Comparison of ENCODE assay signal across 23 cellular contexts in genomic region chr4:3244747-3245146, GRCh38. TPM values are rescaled to one million over a fixed set of nuclear protein-coding genes. Genes with fewer than 3 reads are reported as not detected.
DNase-seq lines count a peak whose midpoint lies in the region; ATAC-seq, FAIRE-seq and TF ChIP-seq lines count a peak whose summit lies in the region.
"Had no signal": no experiment of that assay in that cellular context is flagged by ENCODE, and none has a peak within 500 bp of the region (broad histone marks: within the 10 kb centered on the region; RNA-seq: fewer than 3 reads in every experiment).

No MANE protein-coding gene starts in this region.

- no peak overlapping the region for H3K9ac ChIP-seq in HepG2 (ENCODE audit: insufficient read depth, low read depth, low read length)
- peak overlapping the region in 3 of 11 experiments; percentile 1 to 29 (median 13); a peak in 3 of 22 replicates for H3K9ac ChIP-seq in BLaER1 treated with 17β-estradiol and CSF1 and Interleukin-3, amounts not matched to agents 10 nM and 100 nM

- H3K4me1 Mint-ChIP-seq in central memory CD8-positive, alpha-beta T cell: peaks cover 15% of the 10 kb centered on the region
- peaks cover 4 to 10% of the 10 kb centered on the region in 2 donors for H3K4me1 Mint-ChIP-seq in stimulated activated naive B cell treated with anti-CD40 and anti-IgM and Interleukin-4, amounts not matched to agents 10 μg/mL and 1 μg/mL and 100 μg/mL, for 72 hours

- no peak for FAIRE-seq in HepG2 (lab: Jason Lieb, UNC)
- FAIRE-seq: A549, G401.6, GM12892, H54 had no signal

- H3K27ac Mint-ChIP-seq in central memory CD8-positive, alpha-beta T cell (ENCODE audit: low read depth): peak overlapping the region; percentile 19
- peak overlapping the region; percentile 42 for H3K27ac Mint-ChIP-seq in stimulated activated naive B cell treated with anti-CD40 and anti-IgM and Interleukin-4, amounts not matched to agents 10 μg/mL and 1 μg/mL and 100 μg/mL, for 72 hours
- H3K27ac Mint-ChIP-seq: CD8-positive, alpha-beta T cell had no signal

- in situ Hi-C loops in HepG2 (cut with HindIII; ENCODE audit: extremely low pct_ligation_motif_present, low pct_unique_long_range_greater_than_20kb): no loop called here

- CTCF ChIA-PET in HepG2 (lab: Yijun Ruan, JAX; ENCODE audit: low intra/inter-chr PET ratio, low total read pairs): no interaction called here

- ATAC-seq in HepG2: no peak
- ATAC-seq in right lobe of liver: no peak
- ATAC-seq in central memory CD8-positive, alpha-beta T cell (replicated peaks; ENCODE audit: extremely low read depth, poor library complexity, severe bottlenecking): no peak
- ATAC-seq in stimulated activated naive B cell treated with anti-CD40 and anti-IgM and Interleukin-4, amounts not matched to agents 10 μg/mL and 1 μg/mL and 100 μg/mL, for 72 hours (replicated peaks): no peak
- ATAC-seq: A549; CD8-positive, alpha-beta T cell had no signal

- no peaks in the 10 kb centered on the region for H3K27me3 Mint-ChIP-seq in central memory CD8-positive, alpha-beta T cell
- H3K27me3 Mint-ChIP-seq in stimulated activated naive B cell treated with anti-CD40 and anti-IgM and Interleukin-4, amounts not matched to agents 10 μg/mL and 1 μg/mL and 100 μg/mL, for 72 hours: no peaks in the 10 kb centered on the region
- H3K27me3 Mint-ChIP-seq: CD4-positive, CD25-positive, alpha-beta regulatory T cell had no signal

- H3K27ac ChIP-seq in HepG2 (ENCODE audit: extremely low read length, insufficient read depth, low read length) (no peak overlapping the region), right lobe of liver (no peak overlapping the region), WERI-Rb-1 (no peak overlapping the region)
- H3K27ac ChIP-seq in BLaER1 treated with 17β-estradiol and CSF1 and Interleukin-3, amounts not matched to agents 10 nM and 100 nM: peak overlapping the region in 2 of 11 experiments; percentile 17 to 24; a peak in 3 of 22 replicates
- H3K27ac ChIP-seq: A549, C4-2B had no signal

- intact Hi-C loops in HepG2 (cut with micrococcal nuclease; ENCODE audit: unreplicated experiment) (no loop called here), right lobe of liver (cut with DNase I) (no loop called here)

- no TSS peak for BruUV-seq in HepG2 (replicated peaks; lab: Mats Ljungman, UMichigan)

- WGBS in HepG2 (ENCODE audit: low lambda C conversion rate): 90% methylated on average over 2 of the region's 9 CpGs
- WGBS in right lobe of liver (ENCODE audit: insufficient coverage, low coverage, low lambda C conversion rate, missing lambda C conversion rate): 33% methylated on average over 1 of the region's 9 CpGs

- H3K4me1 ChIP-seq in HepG2 (ENCODE audit: insufficient read depth, low read length) (peaks cover 8% of the 10 kb centered on the region), right lobe of liver (no peaks in the 10 kb centered on the region)
- H3K4me1 ChIP-seq in BLaER1 treated with 17β-estradiol and CSF1 and Interleukin-3, amounts not matched to agents 10 nM and 100 nM: peaks cover 31 to 86% (median 68%) of the 10 kb centered on the region in 10 experiments
- H3K4me1 ChIP-seq: A549, Caco-2, HAP-1 had no signal

- no peaks in the 10 kb centered on the region for H3K9me3 ChIP-seq in HepG2 (ENCODE audit: low read length)
- no peaks in the 10 kb centered on the region for H3K9me3 ChIP-seq in right lobe of liver
- no peaks in the 10 kb centered on the region for H3K9me3 ChIP-seq in BLaER1 treated with 17β-estradiol and CSF1 and Interleukin-3, amounts not matched to agents 10 nM and 100 nM (replicated peaks in 1 of 11)
- H3K9me3 ChIP-seq in WERI-Rb-1 (ENCODE audit: severe bottlenecking): no peaks in the 10 kb centered on the region
- H3K9me3 ChIP-seq: A549, BE2C, Caco-2, HAP-1 had no signal

- H3K79me2 ChIP-seq in HepG2 (ENCODE audit: insufficient read depth, low read length): no peaks in the 10 kb centered on the region

- no peak overlapping the region for H3K4me2 ChIP-seq in HepG2 (ENCODE audit: low read depth, low read length)
- peak overlapping the region in 9 of 11 experiments; percentile 57 to 89 (median 81); a peak in 17 of 22 replicates for H3K4me2 ChIP-seq in BLaER1 treated with 17β-estradiol and CSF1 and Interleukin-3, amounts not matched to agents 10 nM and 100 nM
- H3K4me2 ChIP-seq: A549 had no signal

- TF ChIP-seq RAD21 in HepG2 (CRISPR knock-in tag; IDR thresholded peaks at IDR 0.05): no peak

- DNase-seq in HepG2 (ENCODE audit: low spot score) (no peak), right lobe of liver (no peak), WERI-Rb-1 (no peak)
- DNase-seq in central memory CD8-positive, alpha-beta T cell (ENCODE audit: low spot score in 2 of 2): no peak
- DNase-seq in stimulated activated naive B cell treated with anti-CD40 and anti-IgM and Interleukin-4, amounts not matched to agents 10 μg/mL and 1 μg/mL and 100 μg/mL, for 72 hours: no peak
- no peak for DNase-seq in effector CD8-positive, alpha-beta T cell (lab: John Stamatoyannopoulos, UW)
- DNase-seq: 8988T; ACHN; AML-193; BE2C; Caco-2; CD4-positive, CD25-positive, alpha-beta regulatory T cell; CD8-positive, alpha-beta T cell; DMS153; DND-41; GOT3 had no signal

- H4K20me1 ChIP-seq in HepG2 (ENCODE audit: insufficient read depth, low read length): 0 out of 2 replicates have a peak, but pooled peaks cover 3% of the 10 kb centered on the region
- peaks cover 0 to 93% (median 39%) of the 10 kb centered on the region in 11 experiments; a peak in 20 of 22 replicates for H4K20me1 ChIP-seq in BLaER1 treated with 17β-estradiol and CSF1 and Interleukin-3, amounts not matched to agents 10 nM and 100 nM

- H3K9me3 Mint-ChIP-seq in central memory CD8-positive, alpha-beta T cell: no peaks in the 10 kb centered on the region
- H3K9me3 Mint-ChIP-seq in stimulated activated naive B cell treated with anti-CD40 and anti-IgM and Interleukin-4, amounts not matched to agents 10 μg/mL and 1 μg/mL and 100 μg/mL, for 72 hours: no peaks in the 10 kb centered on the region
- H3K9me3 Mint-ChIP-seq: CD4-positive, CD25-positive, alpha-beta regulatory T cell; CD8-positive, alpha-beta T cell had no signal

- H3K36me3 Mint-ChIP-seq in central memory CD8-positive, alpha-beta T cell (ENCODE audit: insufficient read depth): peaks cover 16% of the 10 kb centered on the region
- H3K36me3 Mint-ChIP-seq in stimulated activated naive B cell treated with anti-CD40 and anti-IgM and Interleukin-4, amounts not matched to agents 10 μg/mL and 1 μg/mL and 100 μg/mL, for 72 hours: peaks cover 16 to 46% of the 10 kb centered on the region in 2 donors

- H2AFZ ChIP-seq in HepG2 (ENCODE audit: low read length): no peak overlapping the region

- POLR2A ChIA-PET in HepG2 (lab: Yijun Ruan, JAX): no interaction called here

- TF ChIP-seq EP300 in HepG2 (IDR thresholded peaks at IDR 0.05; ENCODE audit: low read depth in 2 of 2, low read length in 2 of 2): no peak
- no peak for TF ChIP-seq EP300 in HepG2 (CRISPR knock-in tag; IDR thresholded peaks at IDR 0.05; ENCODE audit: borderline replicate concordance)

- TF ChIP-seq POLR2A in HepG2 (IDR thresholded peaks at IDR 0.05; ENCODE audit: insufficient read depth in 1 of 2, low read depth in 2 of 2, low read length in 2 of 2) (no peak), right lobe of liver (IDR thresholded peaks at IDR 0.05) (no peak)

- H3K4me3 Mint-ChIP-seq in central memory CD8-positive, alpha-beta T cell: no peak overlapping the region
- no peak overlapping the region for H3K4me3 Mint-ChIP-seq in stimulated activated naive B cell treated with anti-CD40 and anti-IgM and Interleukin-4, amounts not matched to agents 10 μg/mL and 1 μg/mL and 100 μg/mL, for 72 hours
- H3K4me3 Mint-ChIP-seq: CD4-positive, CD25-positive, alpha-beta regulatory T cell; CD8-positive, alpha-beta T cell had no signal

- H3K27me3 ChIP-seq in HepG2 (ENCODE audit: control insufficient read depth in 1 of 2, insufficient read depth in 2 of 2, low read length in 2 of 2) (no peaks in the 10 kb centered on the region), right lobe of liver (no peaks in the 10 kb centered on the region), WERI-Rb-1 (ENCODE audit: insufficient read depth, low read depth, severe bottlenecking) (no peaks in the 10 kb centered on the region)
- H3K27me3 ChIP-seq in BLaER1 treated with 17β-estradiol and CSF1 and Interleukin-3, amounts not matched to agents 10 nM and 100 nM: no peaks in the 10 kb centered on the region
- H3K27me3 ChIP-seq: BE2C had no signal

- H3K4me3 ChIP-seq in HepG2 (replicated peaks in 1 of 3; ENCODE audit: insufficient read depth in 1 of 3, low read depth in 2 of 3, low read length in 3 of 3) (no peak overlapping the region), right lobe of liver (no peak overlapping the region), WERI-Rb-1 (ENCODE audit: low read depth, low read length) (no peak overlapping the region)
- H3K4me3 ChIP-seq in BLaER1 treated with 17β-estradiol and CSF1 and Interleukin-3, amounts not matched to agents 10 nM and 100 nM: no peak overlapping the region
- H3K4me3 ChIP-seq: A549, HAP-1 had no signal

- TF ChIP-seq CTCF in HepG2 (CRISPR knock-in tag; IDR thresholded peaks at IDR 0.05) (no peak), right lobe of liver (IDR thresholded peaks at IDR 0.05) (no peak), WERI-Rb-1 (IDR thresholded peaks at IDR 0.05; ENCODE audit: low read depth, low read length) (no peak)

- H3K36me3 ChIP-seq in HepG2 (replicated peaks in 1 of 2; ENCODE audit: control insufficient read depth in 1 of 2, insufficient read depth in 2 of 2, low read length in 2 of 2) (peaks cover 9 to 19% of the 10 kb centered on the region in 2 experiments; a peak in 4 of 5 replicates), right lobe of liver (peaks cover 0 to 18% (median 0%) of the 10 kb centered on the region in 4 donors), WERI-Rb-1 (peaks cover 18% of the 10 kb centered on the region)
- H3K36me3 ChIP-seq in BLaER1 treated with 17β-estradiol and CSF1 and Interleukin-3, amounts not matched to agents 10 nM and 100 nM: peaks cover 0 to 32% (median 19%) of the 10 kb centered on the region in 11 experiments; a peak in 18 of 22 replicates

RNA-seq across cellular contexts. Expression of gene MSANTD1, which starts 4.2 kb away (rescaled TPM):
- 0.10 and 0.22 TPM in 2 replicates for total RNA-seq in HepG2 (2016; rRNA removed; fragmentation: Illumina TruSeq; extraction: Trizol)
- 0.09 and 0.20 TPM in 2 replicates for total RNA-seq in HepG2 (2016; cell fraction: cytosol; rRNA removed; fragmentation: Illumina TruSeq; extraction: Trizol; ENCODE audit: low read depth)
- total RNA-seq in HepG2 (2016; cell fraction: insoluble cytoplasmic fraction; rRNA removed; fragmentation: Illumina TruSeq; extraction: Trizol): 0.19 TPM in 1 of 2 replicates, not detected in the other
- 0.25 TPM in 1 of 2 replicates, not detected in the other for total RNA-seq in HepG2 (2016; cell fraction: membrane; rRNA removed; fragmentation: Illumina TruSeq; extraction: Trizol)
- 0.59 TPM in 1 of 2 replicates, not detected in the other for total RNA-seq in HepG2 (2016; cell fraction: nucleus; rRNA removed; fragmentation: Illumina TruSeq; extraction: Trizol)
- 0.39 and 0.40 TPM in 2 replicates for polyA plus RNA-seq in HepG2 (2011; rRNA removed)
- 0.05 and 0.34 TPM in 2 replicates for polyA plus RNA-seq in HepG2 (2011; cell fraction: cytosol; rRNA removed)
- polyA plus RNA-seq in HepG2 (2011; cell fraction: nucleus; rRNA removed): 2.2 and 3.5 TPM in 2 replicates
- polyA plus RNA-seq in HepG2 (2012): 0.40 and 0.65 TPM in 2 replicates
- polyA plus RNA-seq in HepG2 (2016; cell fraction: cytosol; fragmentation: Illumina TruSeq; extraction: Trizol; ENCODE audit: low read depth): 0.10 and 0.12 TPM in 2 replicates
- polyA plus RNA-seq in HepG2 (2016; cell fraction: insoluble cytoplasmic fraction; fragmentation: Illumina TruSeq; extraction: Trizol; ENCODE audit: low read depth): 0.16 TPM in 1 of 2 replicates, not detected in the other
- polyA plus RNA-seq in HepG2 (2016; cell fraction: membrane; fragmentation: Illumina TruSeq; extraction: Trizol; ENCODE audit: low read depth): 0.07 and 0.08 TPM in 2 replicates
- 0.36 and 0.65 TPM in 2 replicates for polyA plus RNA-seq in HepG2 (2016; cell fraction: nucleus; fragmentation: Illumina TruSeq; extraction: Trizol; ENCODE audit: insufficient read depth, low read depth)
- polyA minus RNA-seq in HepG2 (2011; rRNA and poly(A)+ RNA removed; ENCODE audit: low replicate concordance): 0.14 and 1.0 TPM in 2 replicates
- not detected in 2 replicates for polyA minus RNA-seq in HepG2 (2011; cell fraction: cytosol; rRNA and poly(A)+ RNA removed)
- 1.9 and 2.0 TPM in 2 replicates for polyA minus RNA-seq in HepG2 (2011; cell fraction: nucleus; rRNA and poly(A)+ RNA removed)
- under 1 TPM in 5 of 6 experiments, not detected in 1; 0.46 to 0.84 (median 0.64) TPM for total RNA-seq in right lobe of liver

RNA-seq across cellular contexts. Expression of gene RGS12, which starts 48.1 kb away (rescaled TPM):
- total RNA-seq in HepG2 (2016; rRNA removed; fragmentation: Illumina TruSeq; extraction: Trizol) (18.2 and 21.0 TPM in 2 replicates), right lobe of liver (10 to 100 TPM; 15.0 to 29.6 (median 22.1) TPM)
- total RNA-seq in HepG2 (2016; cell fraction: cytosol; rRNA removed; fragmentation: Illumina TruSeq; extraction: Trizol; ENCODE audit: low read depth): 9.3 and 11.0 TPM in 2 replicates
- total RNA-seq in HepG2 (2016; cell fraction: insoluble cytoplasmic fraction; rRNA removed; fragmentation: Illumina TruSeq; extraction: Trizol): 16.0 and 24.7 TPM in 2 replicates
- total RNA-seq in HepG2 (2016; cell fraction: membrane; rRNA removed; fragmentation: Illumina TruSeq; extraction: Trizol): 16.1 and 18.9 TPM in 2 replicates
- total RNA-seq in HepG2 (2016; cell fraction: nucleus; rRNA removed; fragmentation: Illumina TruSeq; extraction: Trizol): 21.7 and 25.1 TPM in 2 replicates
- 27.7 and 35.5 TPM in 2 replicates for polyA plus RNA-seq in HepG2 (2011; rRNA removed)
- polyA plus RNA-seq in HepG2 (2011; cell fraction: cytosol; rRNA removed): 11.1 and 23.9 TPM in 2 replicates
- 115 and 118 TPM in 2 replicates for polyA plus RNA-seq in HepG2 (2011; cell fraction: nucleus; rRNA removed)
- 37.4 and 43.4 TPM in 2 replicates for polyA plus RNA-seq in HepG2 (2012)
- 2.0 and 3.4 TPM in 2 replicates for polyA plus RNA-seq in HepG2 (2016; cell fraction: cytosol; fragmentation: Illumina TruSeq; extraction: Trizol; ENCODE audit: low read depth)
- polyA plus RNA-seq in HepG2 (2016; cell fraction: insoluble cytoplasmic fraction; fragmentation: Illumina TruSeq; extraction: Trizol; ENCODE audit: low read depth): 17.8 and 20.5 TPM in 2 replicates
- polyA plus RNA-seq in HepG2 (2016; cell fraction: membrane; fragmentation: Illumina TruSeq; extraction: Trizol; ENCODE audit: low read depth): 5.5 and 5.6 TPM in 2 replicates
- 51.0 and 56.7 TPM in 2 replicates for polyA plus RNA-seq in HepG2 (2016; cell fraction: nucleus; fragmentation: Illumina TruSeq; extraction: Trizol; ENCODE audit: insufficient read depth, low read depth)
- polyA minus RNA-seq in HepG2 (2011; rRNA and poly(A)+ RNA removed; ENCODE audit: low replicate concordance): 4.5 and 52.2 TPM in 2 replicates
- 14.2 and 24.5 TPM in 2 replicates for polyA minus RNA-seq in HepG2 (2011; cell fraction: cytosol; rRNA and poly(A)+ RNA removed)
- 45.0 and 59.1 TPM in 2 replicates for polyA minus RNA-seq in HepG2 (2011; cell fraction: nucleus; rRNA and poly(A)+ RNA removed)
